9 cellular contexts compared by ENCODE assay signal in the genomic region with DNA sequence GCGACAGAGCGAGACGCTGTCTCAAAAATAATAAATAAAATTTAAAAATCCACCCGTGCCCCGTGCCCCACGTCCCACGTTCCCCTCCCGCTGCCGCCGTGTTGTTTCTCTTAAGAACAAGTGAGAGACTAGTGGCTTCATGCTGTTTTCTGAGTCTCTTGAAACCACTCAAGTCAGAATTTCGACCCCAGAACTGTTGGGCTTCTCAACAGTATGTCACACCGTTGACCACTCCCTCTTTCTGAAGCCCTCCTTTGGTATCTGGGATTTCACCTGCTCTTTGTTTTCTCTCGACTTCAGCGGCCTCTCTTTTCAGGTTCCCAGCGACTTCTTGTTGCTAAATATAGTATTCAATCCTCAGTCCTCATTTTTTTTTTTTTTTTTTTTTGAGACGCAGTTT. TPM values are rescaled to one million over a fixed set of nuclear protein-coding genes. Genes with fewer than 3 reads are reported as not detected.
DNase-seq lines count a peak whose midpoint lies in the region; ATAC-seq, FAIRE-seq and TF ChIP-seq lines count a peak whose summit lies in the region.
"Had no signal": no experiment of that assay in that cellular context is flagged by ENCODE, and none has a peak within 500 bp of the region (broad histone marks: within the 10 kb centered on the region; RNA-seq: fewer than 3 reads in every experiment).

No MANE protein-coding gene starts in this region.

- TF ChIP-seq CTCF in left ventricle myocardium inferior (IDR thresholded peaks at IDR 0.05; ENCODE audit: borderline replicate concordance) (no peak), GM12878 (IDR thresholded peaks at IDR 0.05 in 2 of 3, conservative IDR thresholded peaks at IDR 0.05 in 1 of 3; ENCODE audit: control insufficient read depth in 2 of 3, extremely low read depth in 1 of 3, insufficient read depth in 1 of 3, low read depth in 3 of 3, low read length in 3 of 3) (no peak)

- DNase-seq in left ventricle myocardium inferior (no peak), Right ventricle myocardium inferior (ENCODE audit: missing footprints) (no peak), GM12878 (ENCODE audit: low read depth, low spot score) (no peak), nucleus accumbens (lab: John Stamatoyannopoulos, UW) (no peak), GM03348 (ENCODE audit: low spot score) (no peak)

- no TSS peak for BruUV-seq in GM12878 (replicated peaks; lab: Mats Ljungman, UMichigan)

- RAD21 ChIA-PET in GM12878 (lab: Charles Lee; ENCODE audit: unreplicated experiment) = no interaction called here

- H3K4me3 ChIP-seq in left ventricle myocardium inferior = peak overlapping the region; percentile 79
- H3K4me3 ChIP-seq in GM12878 = peak overlapping the region; percentile 71
- H3K4me3 ChIP-seq in mesodermal cell (ENCODE audit: extremely low read depth, insufficient read depth, low read length, poor library complexity, severe bottlenecking) = peak overlapping the region; percentile 81

- POLR2A ChIA-PET in GM12878 (lab: Charles Lee) = interaction anchor here (0.7 to 2.0 kb wide), 2 partner anchors 20 to 31 kb away, joined by 5 to 8 read pairs; no protein-coding TSS in a partner anchor

- peak overlapping the region; percentile 8 for H3K9ac ChIP-seq in GM12878 (ENCODE audit: control insufficient read depth, insufficient read depth, low read length)

- intact Hi-C loops in left ventricle myocardium inferior (cut with micrococcal nuclease) (no loop called here), Right ventricle myocardium inferior (cut with DNase I) (no loop called here), GM12878 (cut with micrococcal nuclease; ENCODE audit: unreplicated experiment) (no loop called here)

- peaks cover 15% of the 10 kb centered on the region for H3K79me2 ChIP-seq in GM12878 (ENCODE audit: control insufficient read depth, insufficient read depth, low read length)

- H3K27me3 ChIP-seq in left ventricle myocardium inferior (ENCODE audit: low read depth) (no peaks in the 10 kb centered on the region), GM12878 (replicated peaks in 1 of 2; ENCODE audit: control insufficient read depth in 2 of 2, insufficient read depth in 2 of 2, low read length in 1 of 2) (no peaks in the 10 kb centered on the region)

- H4K20me1 ChIP-seq in GM12878 (ENCODE audit: control insufficient read depth, insufficient read depth) = no peaks in the 10 kb centered on the region

- H3K9me3 ChIP-seq in left ventricle myocardium inferior (replicated peaks) (no peaks in the 10 kb centered on the region), GM12878 (replicated peaks; ENCODE audit: control insufficient read depth, insufficient read depth, low read length) (no peaks in the 10 kb centered on the region), mesodermal cell (ENCODE audit: control insufficient read depth, low read length) (no peaks in the 10 kb centered on the region)

- H3K36me3 ChIP-seq in left ventricle myocardium inferior (peaks cover 27% of the 10 kb centered on the region), GM12878 (ENCODE audit: control insufficient read depth in 2 of 2, insufficient read depth in 2 of 2, low read length in 1 of 2) (peaks cover 3 to 14% of the 10 kb centered on the region in 2 experiments), mesodermal cell (ENCODE audit: control insufficient read depth, insufficient read depth, low read length) (peaks cover 14% of the 10 kb centered on the region)

- SMC1A ChIA-PET in GM12878 (lab: Charles Lee; ENCODE audit: uncharacterized antibody, unreplicated experiment) = no interaction called here

- TF ChIP-seq RAD21 in GM12878 (IDR thresholded peaks at IDR 0.05; ENCODE audit: insufficient read depth, low read depth, low read length) = no peak

- no peak for TF ChIP-seq EP300 in GM12878 (IDR thresholded peaks at IDR 0.05; ENCODE audit: borderline replicate concordance in 1 of 2, control insufficient read depth in 1 of 2, low read depth in 2 of 2, low read length in 2 of 2)

- TF ChIP-seq POLR2A in GM12878 (IDR thresholded peaks at IDR 0.05; ENCODE audit: low read depth, low read length) = no peak

- peak; percentile 69 for FAIRE-seq in GM12878 (lab: Jason Lieb, UNC)

- WGBS in GM12878 (ENCODE audit: insufficient coverage, insufficient replicate concordance, low lambda C conversion rate, missing lambda C conversion rate) = 50% methylated on average over 15 of the region's 16 CpGs
- WGBS in mesodermal cell (ENCODE audit: insufficient coverage in 2 of 2), 2 experiments = 45 to 56% methylated on average over 10 to 14 of the region's 16 CpGs

- H2AFZ ChIP-seq in GM12878 (ENCODE audit: control insufficient read depth, low read depth, low read length) = no peak overlapping the region

- in situ Hi-C loops in GM12878 (cut with MboI) = no loop called here

- ATAC-seq in Right ventricle myocardium inferior (no peak), GM12878 (peak; percentile 7; the same call in 2 of the 3 replicates), GM18519 (IDR thresholded peaks at IDR 0.05; ENCODE audit: low FRiP score, unreplicated experiment) (no peak), HG02678 (IDR thresholded peaks at IDR 0.05; ENCODE audit: unreplicated experiment) (no peak)

- H3K4me1 ChIP-seq in left ventricle myocardium inferior (peaks cover 43% of the 10 kb centered on the region), GM12878 (ENCODE audit: control insufficient read depth, insufficient read depth, low read length) (peaks cover 6% of the 10 kb centered on the region; the same call in 1 of the 2 replicates), mesodermal cell (ENCODE audit: control insufficient read depth, insufficient read depth, low read length, poor library complexity, severe bottlenecking) (no peaks in the 10 kb centered on the region)

- H3K4me2 ChIP-seq in GM12878 (ENCODE audit: control insufficient read depth, insufficient read depth) = peak overlapping the region; percentile 66

- H3K27ac ChIP-seq in left ventricle myocardium inferior (replicated peaks) (peak overlapping the region; percentile 96), GM12878 (ENCODE audit: control insufficient read depth, insufficient read depth) (no peak overlapping the region; the same call in 1 of the 2 replicates), mesodermal cell (ENCODE audit: low read depth, low read length, severe bottlenecking) (no peak overlapping the region)

- CTCF ChIA-PET in GM12878 (lab: Yijun Ruan, JAX) = interaction anchor here (1.3 kb wide), 1 partner anchor 37 kb away, joined by 9 read pairs; a partner anchor contains a TSS

RNA-seq across cellular contexts. Expression of a gene that starts 1.0 kb away (rescaled TPM):
- 27.1 TPM for total RNA-seq in left ventricle myocardium inferior
- total RNA-seq in Right ventricle myocardium inferior = 24.5 TPM
- total RNA-seq in GM12878 (2013; cell fraction: nucleolus; rRNA removed) = 209 and 222 TPM in 2 replicates
- total RNA-seq in GM12878 (2014; rRNA removed) = 27.5 and 32.3 TPM in 2 replicates
- total RNA-seq in GM12878 (2014; rRNA removed; fragmentation: Illumina TruSeq; extraction: Trizol) = 27.1 and 29.0 TPM in 2 replicates
- 45.1 and 47.3 TPM in 2 replicates for total RNA-seq in GM12878 (2021)
- polyA plus RNA-seq in GM12878 (2011; ENCODE audit: low read depth) = 15.9 TPM
- 32.4 and 57.0 TPM in 2 replicates for polyA plus RNA-seq in GM12878 (2011; rRNA removed)
- 52.5 and 59.8 TPM in 2 replicates for polyA plus RNA-seq in GM12878 (2011; cell fraction: cytosol; rRNA removed)
- 243 and 264 TPM in 2 replicates for polyA plus RNA-seq in GM12878 (2011; cell fraction: nucleus; rRNA removed)
- 30.2 and 32.0 TPM in 2 replicates for polyA plus RNA-seq in GM12878 (2012)
- polyA plus RNA-seq in GM12878 (2014; fragmentation: Illumina TruSeq; extraction: Trizol) = 32.9 and 40.6 TPM in 2 replicates
- polyA plus RNA-seq in GM12878 (2014; fragmentation: Nextera tagmentation; extraction: Ambion mirVana) = 1 to 10 TPM; 3.5 to 5.7 TPM
- polyA plus RNA-seq in GM12878 (2014; rRNA removed) = 56.8 and 63.5 TPM in 2 replicates
- polyA plus RNA-seq in GM12878 (2016; fragmentation: Nextera tagmentation; extraction: Ambion mirVana) = 10 to 100 TPM; 39.4 to 46.7 TPM
- polyA minus RNA-seq in GM12878 (2011; rRNA and poly(A)+ RNA removed) = 58.5 and 59.1 TPM in 2 replicates
- 11.9 and 12.9 TPM in 2 replicates for polyA minus RNA-seq in GM12878 (2011; cell fraction: cytosol; rRNA and poly(A)+ RNA removed)
- 64.8 and 107 TPM in 2 replicates for polyA minus RNA-seq in GM12878 (2011; cell fraction: nucleus; rRNA and poly(A)+ RNA removed)
- polyA plus RNA-seq in mesodermal cell (2013, experiment 1 of 2) = 30.2 TPM
- polyA plus RNA-seq in mesodermal cell (2013, experiment 2 of 2) = 27.8 TPM

RNA-seq across cellular contexts. Expression of a gene that starts 24.7 kb away (rescaled TPM):
- total RNA-seq in left ventricle myocardium inferior (18.3 TPM), Right ventricle myocardium inferior (20.7 TPM), GM12878 (2014; rRNA removed) (70.2 and 109 TPM in 2 replicates), GM12878 (2014; rRNA removed; fragmentation: Illumina TruSeq; extraction: Trizol) (12.9 and 17.1 TPM in 2 replicates), GM12878 (2021) (81.4 and 90.1 TPM in 2 replicates)
- total RNA-seq in GM12878 (2013; cell fraction: nucleolus; rRNA removed) = 3.6 and 5.4 TPM in 2 replicates
- 15.5 TPM for polyA plus RNA-seq in GM12878 (2011; ENCODE audit: low read depth)
- polyA plus RNA-seq in GM12878 (2011; rRNA removed) (8.8 and 20.8 TPM in 2 replicates), GM12878 (2014; fragmentation: Illumina TruSeq; extraction: Trizol) (0.33 and 3.9 TPM in 2 replicates), GM12878 (2014; fragmentation: Nextera tagmentation; extraction: Ambion mirVana) (10 to 100 TPM in 1 of 2 experiments, 1 to 10 TPM in 1; 3.0 to 17.8 TPM), GM12878 (2014; rRNA removed) (97.9 and 134 TPM in 2 replicates), GM12878 (2016; fragmentation: Nextera tagmentation; extraction: Ambion mirVana) (100 to 1,000 TPM; 191 to 214 TPM)
- 29.8 and 63.0 TPM in 2 replicates for polyA plus RNA-seq in GM12878 (2011; cell fraction: cytosol; rRNA removed)
- polyA plus RNA-seq in GM12878 (2011; cell fraction: nucleus; rRNA removed) = 16.4 and 22.6 TPM in 2 replicates
- polyA plus RNA-seq in GM12878 (2012) = 49.9 and 87.0 TPM in 2 replicates
- polyA minus RNA-seq in GM12878 (2011; rRNA and poly(A)+ RNA removed) = 14.3 and 25.4 TPM in 2 replicates
- polyA minus RNA-seq in GM12878 (2011; cell fraction: cytosol; rRNA and poly(A)+ RNA removed) = 12.2 and 12.8 TPM in 2 replicates
- 4.4 and 8.3 TPM in 2 replicates for polyA minus RNA-seq in GM12878 (2011; cell fraction: nucleus; rRNA and poly(A)+ RNA removed)
- 35.1 TPM for polyA plus RNA-seq in mesodermal cell (2013, experiment 1 of 2)
- polyA plus RNA-seq in mesodermal cell (2013, experiment 2 of 2) = 28.8 TPM

RNA-seq across cellular contexts. Expression of a gene that starts 34.2 kb away (rescaled TPM):
- 0.11 TPM for total RNA-seq in left ventricle myocardium inferior
- 0.16 TPM for total RNA-seq in Right ventricle myocardium inferior
- 0.32 and 0.69 TPM in 2 replicates for total RNA-seq in GM12878 (2013; cell fraction: nucleolus; rRNA removed)
- total RNA-seq in GM12878 (2014; rRNA removed) = 0.05 TPM in 1 of 2 replicates, not detected in the other
- not detected in 2 replicates for total RNA-seq in GM12878 (2014; rRNA removed; fragmentation: Illumina TruSeq; extraction: Trizol)
- total RNA-seq in GM12878 (2021) = 0.18 and 0.29 TPM in 2 replicates
- polyA plus RNA-seq in GM12878 (2011; ENCODE audit: low read depth) = not detected
- polyA plus RNA-seq in GM12878 (2011; rRNA removed) = 0.04 TPM in 1 of 2 replicates, not detected in the other
- 0.09 and 0.13 TPM in 2 replicates for polyA plus RNA-seq in GM12878 (2011; cell fraction: cytosol; rRNA removed)
- 0.39 and 0.50 TPM in 2 replicates for polyA plus RNA-seq in GM12878 (2011; cell fraction: nucleus; rRNA removed)
- 0.06 TPM in 1 of 2 replicates, not detected in the other for polyA plus RNA-seq in GM12878 (2012)
- 0.04 TPM in 1 of 2 replicates, not detected in the other for polyA plus RNA-seq in GM12878 (2014; fragmentation: Illumina TruSeq; extraction: Trizol)
- not detected for polyA plus RNA-seq in GM12878 (2014; fragmentation: Nextera tagmentation; extraction: Ambion mirVana)
- polyA plus RNA-seq in GM12878 (2014; rRNA removed) = 0.04 and 0.32 TPM in 2 replicates
- not detected for polyA plus RNA-seq in GM12878 (2016; fragmentation: Nextera tagmentation; extraction: Ambion mirVana)
- polyA minus RNA-seq in GM12878 (2011; rRNA and poly(A)+ RNA removed) = 0.10 TPM in 1 of 2 replicates, not detected in the other
- polyA minus RNA-seq in GM12878 (2011; cell fraction: cytosol; rRNA and poly(A)+ RNA removed) = not detected in 2 replicates
- 0.19 and 0.24 TPM in 2 replicates for polyA minus RNA-seq in GM12878 (2011; cell fraction: nucleus; rRNA and poly(A)+ RNA removed)
- polyA plus RNA-seq in mesodermal cell (2013, experiment 1 of 2) = 0.18 TPM
- polyA plus RNA-seq in mesodermal cell (2013, experiment 2 of 2) = 0.30 TPM
- total RNA-seq: NCI-H460 had no signal

RNA-seq across cellular contexts. Expression of a gene that starts 37.0 kb away (rescaled TPM):
- total RNA-seq in left ventricle myocardium inferior (4.5 TPM), Right ventricle myocardium inferior (5.4 TPM), GM12878 (2014; rRNA removed) (64.1 and 75.4 TPM in 2 replicates), GM12878 (2014; rRNA removed; fragmentation: Illumina TruSeq; extraction: Trizol) (10.1 and 12.0 TPM in 2 replicates), GM12878 (2021) (55.7 and 58.4 TPM in 2 replicates)
- total RNA-seq in GM12878 (2013; cell fraction: nucleolus; rRNA removed) = 37.4 and 44.8 TPM in 2 replicates
- 4.8 TPM for polyA plus RNA-seq in GM12878 (2011; ENCODE audit: low read depth)
- polyA plus RNA-seq in GM12878 (2011; rRNA removed) (6.3 and 18.3 TPM in 2 replicates), GM12878 (2014; fragmentation: Illumina TruSeq; extraction: Trizol) (2.1 and 8.4 TPM in 2 replicates), GM12878 (2014; fragmentation: Nextera tagmentation; extraction: Ambion mirVana) (1 to 10 TPM in 1 of 2 experiments, under 1 TPM in 1; 1.00 to 4.4 TPM), GM12878 (2014; rRNA removed) (72.1 and 83.6 TPM in 2 replicates), GM12878 (2016; fragmentation: Nextera tagmentation; extraction: Ambion mirVana) (10 to 100 TPM; 68.5 to 77.6 TPM)
- polyA plus RNA-seq in GM12878 (2011; cell fraction: cytosol; rRNA removed) = 31.1 and 59.0 TPM in 2 replicates
- 60.2 and 70.8 TPM in 2 replicates for polyA plus RNA-seq in GM12878 (2011; cell fraction: nucleus; rRNA removed)
- polyA plus RNA-seq in GM12878 (2012) = 27.7 and 31.7 TPM in 2 replicates
- 5.0 and 15.1 TPM in 2 replicates for polyA minus RNA-seq in GM12878 (2011; rRNA and poly(A)+ RNA removed)
- 8.5 and 15.4 TPM in 2 replicates for polyA minus RNA-seq in GM12878 (2011; cell fraction: cytosol; rRNA and poly(A)+ RNA removed)
- 22.6 and 40.6 TPM in 2 replicates for polyA minus RNA-seq in GM12878 (2011; cell fraction: nucleus; rRNA and poly(A)+ RNA removed)
- polyA plus RNA-seq in mesodermal cell (2013, experiment 1 of 2) = 12.3 TPM
- 10.1 TPM for polyA plus RNA-seq in mesodermal cell (2013, experiment 2 of 2)
